ENCODE assay signal across 8 cellular contexts in the genomic region with DNA sequence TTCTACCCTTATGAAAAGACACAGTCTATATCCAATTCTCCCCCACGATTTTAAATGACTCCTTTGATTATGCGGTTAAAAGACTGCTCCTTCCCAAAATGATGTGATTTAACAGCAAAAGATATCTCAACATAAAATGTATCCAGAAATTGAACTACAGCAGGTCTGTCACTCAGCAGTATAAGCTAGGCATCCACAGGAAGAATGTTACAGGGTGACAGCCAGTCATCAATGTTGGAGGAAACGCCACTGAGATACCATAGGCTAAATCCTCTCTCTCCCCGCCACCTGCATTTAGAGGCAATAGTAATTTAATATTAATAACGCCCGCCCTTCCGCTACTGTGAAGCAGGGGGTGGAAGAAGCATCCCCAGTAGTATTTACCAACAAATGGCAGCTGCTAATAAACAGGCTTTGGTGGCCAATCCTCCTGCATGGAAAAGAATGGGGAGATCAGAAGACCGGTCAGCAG. TPM values are rescaled to one million over a fixed set of nuclear protein-coding genes. Genes with fewer than 3 reads are reported as not detected.
A peak's percentile ranks its signal among the peaks of the same experiment; 100 is the strongest.
DNase-seq lines count a peak whose midpoint lies in the region; TF ChIP-seq lines count a peak whose summit lies in the region.

No MANE protein-coding gene starts in this region.

- H3K4me1 ChIP-seq in suprapubic skin, result peaks cover 46% of the 10 kb centered on the region

- TF ChIP-seq EP300 in suprapubic skin (IDR thresholded peaks at IDR 0.05), result no peak

- 8% methylated on average over 8 of the region's 8 CpGs for WGBS in suprapubic skin

- no peak for TF ChIP-seq POLR2A in NB4 (IDR thresholded peaks at IDR 0.05; ENCODE audit: extremely low read depth, insufficient read length)
- TF ChIP-seq POLR2A in suprapubic skin (IDR thresholded peaks at IDR 0.05), result no peak

- H3K9me3 ChIP-seq in suprapubic skin, result no peaks in the 10 kb centered on the region

- H3K27me3 ChIP-seq in suprapubic skin, result no peaks in the 10 kb centered on the region

- TF ChIP-seq CTCF in NB4 (IDR thresholded peaks at IDR 0.05; ENCODE audit: low read depth, low read length) (no peak), fibroblast of villous mesenchyme (IDR thresholded peaks at IDR 0.05; ENCODE audit: insufficient read depth, low read depth, low read length) (no peak), suprapubic skin (IDR thresholded peaks at IDR 0.05) (no peak)

- DNase-seq in DMS79 treated with DMSO at 0.1 percent for 48 hours (lab: John Stamatoyannopoulos, UW) (peak; percentile 24), DMS79 (lab: John Stamatoyannopoulos, UW) (no peak), NB4 (ENCODE audit: low read depth) (no peak), fibroblast of villous mesenchyme (ENCODE audit: low read depth) (no peak), suprapubic skin (ENCODE audit: low spot score in 2 of 2) (no peak), activated gamma-delta T cell (lab: John Stamatoyannopoulos, UW) (no peak), AG08395 (ENCODE audit: low spot score) (no peak), NCI-H446 treated with DMSO at 0.1 percent for 48 hours (lab: John Stamatoyannopoulos, UW) (no peak)

- peaks cover 27% of the 10 kb centered on the region for H3K36me3 ChIP-seq in suprapubic skin

- H3K27ac ChIP-seq in suprapubic skin, result peak overlapping the region; percentile 88

- H3K4me3 ChIP-seq in NB4 (ENCODE audit: low read depth, low read length) (peak overlapping the region; percentile 75), fibroblast of villous mesenchyme (ENCODE audit: low read depth, low read length) (peak overlapping the region; percentile 99), suprapubic skin (peak overlapping the region; percentile 90)

RNA-seq across cellular contexts. Expression of gene RECQL, which starts 0.6 kb away (rescaled TPM):
- total RNA-seq in fibroblast of villous mesenchyme, result 68.6 and 95.9 TPM in 2 replicates
- 10 to 100 TPM; 18.4 to 25.8 (median 21.7) TPM for total RNA-seq in suprapubic skin

RNA-seq across cellular contexts. Expression of gene GOLT1B, which starts 0.8 kb away (rescaled TPM):
- total RNA-seq in fibroblast of villous mesenchyme (59.3 and 99.3 TPM in 2 replicates), suprapubic skin (10 to 100 TPM; 14.9 to 23.2 (median 18.6) TPM)

RNA-seq across cellular contexts. Expression of gene SPX, which starts 25.3 kb away (rescaled TPM):
- total RNA-seq in fibroblast of villous mesenchyme, result under 0.01 and 0.86 TPM in 2 replicates
- total RNA-seq in suprapubic skin, result under 1 TPM in 1 of 4 donors, not detected in 3; 0.21 TPM
